14 cellular contexts compared by ENCODE assay signal in the genomic region with DNA sequence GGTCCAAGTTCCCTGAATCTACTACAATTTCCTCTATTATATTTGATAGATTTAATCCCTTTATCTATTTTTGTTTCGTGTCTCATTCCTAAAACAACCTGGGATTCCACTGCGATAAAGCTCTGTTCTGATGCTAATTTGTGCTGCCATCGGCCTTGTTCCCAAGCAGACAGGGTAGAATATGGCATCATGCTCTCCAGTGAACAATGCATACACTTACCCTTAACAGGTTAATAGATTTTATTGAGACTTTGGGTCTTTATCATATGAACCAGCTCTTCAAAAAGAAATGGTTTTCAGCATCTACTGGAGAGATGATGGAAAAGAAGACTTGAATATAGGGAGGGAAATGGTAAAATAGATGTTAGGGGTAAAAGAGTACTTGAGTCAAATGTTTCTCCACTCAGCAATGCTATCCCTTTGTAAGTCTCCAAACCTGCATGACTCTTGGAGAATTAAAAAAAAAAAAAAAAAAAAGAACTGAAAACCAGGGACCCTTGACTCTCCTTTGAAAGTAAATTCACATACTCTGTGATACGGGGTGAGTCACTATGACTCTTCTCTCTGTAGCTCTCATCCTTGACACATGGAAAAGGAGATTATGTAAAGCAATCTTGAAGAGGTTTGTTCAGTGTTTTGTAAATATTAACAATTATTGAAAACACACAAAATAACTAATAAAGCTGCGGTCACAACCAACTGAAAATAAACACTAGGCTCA.
DNase-seq lines count a peak whose midpoint lies in the region; ATAC-seq and TF ChIP-seq lines count a peak whose summit lies in the region.
"Had no signal": no experiment of that assay in that cellular context is flagged by ENCODE, and none has a peak within 500 bp of the region (broad histone marks: within the 10 kb centered on the region; RNA-seq: fewer than 3 reads in every experiment).

No MANE protein-coding gene starts in this region.

- H3K9me2 ChIP-seq in SK-N-SH = no peaks in the 10 kb centered on the region

- H3K4me1 ChIP-seq in HAP-1 = peaks cover 19% of the 10 kb centered on the region
- H3K4me1 ChIP-seq in SK-N-SH (ENCODE audit: control insufficient read depth in 1 of 2, insufficient read depth in 2 of 2, low read depth in 1 of 2, low read length in 1 of 2) = peaks cover 5 to 20% of the 10 kb centered on the region in 2 experiments; a peak in 3 of 4 replicates
- peaks cover 0 to 62% (median 42%) of the 10 kb centered on the region in 4 donors for H3K4me1 ChIP-seq in stomach
- H3K4me1 ChIP-seq: colonic mucosa had no signal

- H3K79me2 ChIP-seq in SK-N-SH (ENCODE audit: insufficient read depth) = no peaks in the 10 kb centered on the region

- intact Hi-C loops in stomach (cut with DNase I; ENCODE audit: low total_unique reads) = no loop called here

- in situ Hi-C loops in ACHN (cut with HindIII; ENCODE audit: low pct_ligation_motif_present, low pct_unique_long_range_greater_than_20kb, low sequenced_read_pairs) = no loop called here
- in situ Hi-C loops in HAP-1 (cut with MboI; ENCODE audit: low sequenced_read_pairs) = no loop called here

- H3K4me2 ChIP-seq in SK-N-SH = peak overlapping the region; percentile 9; the same call in 1 of the 2 replicates

- WGBS in SK-N-SH (ENCODE audit: low lambda C conversion rate) = 82% methylated on average over 5 of the region's 5 CpGs
- WGBS in stomach, 5 donors = 78 to 90% (median 83%) methylated on average over 5 of the region's 5 CpGs

- TF ChIP-seq EP300 in SK-N-SH (IDR thresholded peaks at IDR 0.05; ENCODE audit: borderline replicate concordance in 1 of 2, low read depth in 1 of 2, low read length in 1 of 2) (no peak), stomach (IDR thresholded peaks at IDR 0.05) (no peak)

- POLR2A ChIA-PET in SK-N-SH (lab: Yijun Ruan, JAX) = no interaction called here

- CTCF ChIA-PET in SK-N-SH (lab: Yijun Ruan, JAX) = interaction anchor here (0.5 to 1.0 kb wide), 2 partner anchors 11 to 204 kb away, joined by 3 read pairs; no protein-coding TSS in a partner anchor

- ATAC-seq in GM21825 (IDR thresholded peaks at IDR 0.05; ENCODE audit: unreplicated experiment) = no peak
- ATAC-seq: HepG2 had no signal

- no peak overlapping the region for H2AFZ ChIP-seq in SK-N-SH (ENCODE audit: low read depth)

- H3K9ac ChIP-seq in SK-N-SH = no peak overlapping the region

- TF ChIP-seq CTCF in SK-N-SH (IDR thresholded peaks at IDR 0.05) (no peak), stomach (IDR thresholded peaks at IDR 0.05) (no peak)

- no peak for TF ChIP-seq RAD21 in SK-N-SH (IDR thresholded peaks at IDR 0.05; ENCODE audit: low read length)

- H3K27me3 ChIP-seq in HAP-1 (ENCODE audit: low read depth) (peaks cover 3% of the 10 kb centered on the region; the same call in 1 of the 2 replicates), SK-N-SH (ENCODE audit: insufficient read depth) (no peaks in the 10 kb centered on the region), stomach (no peaks in the 10 kb centered on the region)
- H3K27me3 ChIP-seq: colonic mucosa had no signal

- H3K9me3 ChIP-seq in HAP-1 (no peaks in the 10 kb centered on the region), SK-N-SH (no peaks in the 10 kb centered on the region), stomach (no peaks in the 10 kb centered on the region)
- H3K9me3 ChIP-seq: colonic mucosa had no signal

- no peaks in the 10 kb centered on the region for H3F3A ChIP-seq in SK-N-SH (replicated peaks; ENCODE audit: insufficient read depth)

- H3K4me3 ChIP-seq in HAP-1 (no peak overlapping the region), SK-N-SH (ENCODE audit: low read depth in 2 of 2, low read length in 1 of 2) (no peak overlapping the region), stomach (no peak overlapping the region)
- H3K4me3 ChIP-seq: colonic mucosa had no signal

- H3K27ac ChIP-seq in SK-N-SH (ENCODE audit: low read depth in 2 of 2, low read length in 1 of 2) = peak overlapping the region in 1 of 2 experiments; percentile 8; a peak in 1 of 4 replicates
- no peak overlapping the region for H3K27ac ChIP-seq in stomach
- H3K27ac ChIP-seq: colonic mucosa had no signal

- DNase-seq in ACHN (peak; percentile 37), HAP-1 (ENCODE audit: low spot score in 2 of 2) (peak; percentile 40 to 72), SK-N-SH (no peak), glomerular visceral epithelial cell (ENCODE audit: extremely low spot score) (peak; percentile 21), AG08396 (ENCODE audit: low spot score) (no peak), NCI-H526 treated with DMSO at 0.1 percent for 48 hours (lab: John Stamatoyannopoulos, UW) (no peak), stomach (no peak)
- DNase-seq: activated CD8-positive, alpha-beta memory T cell treated with anti-CD3 and anti-CD28 coated beads, Interleukin-2, amount 50 U/mL, for 48 hours; CD4-positive, alpha-beta T cell; colonic mucosa; NCI-H774; right cardiac atrium had no signal

- no peak for TF ChIP-seq POLR2A in stomach (IDR thresholded peaks at IDR 0.05)

- H3K36me3 ChIP-seq in HAP-1 (replicated peaks) (no peaks in the 10 kb centered on the region), SK-N-SH (replicated peaks in 1 of 2; ENCODE audit: control insufficient read depth in 1 of 2, insufficient read depth in 2 of 2, low read length in 1 of 2) (no peaks in the 10 kb centered on the region), stomach (no peaks in the 10 kb centered on the region)
- H3K36me3 ChIP-seq: colonic mucosa had no signal

- no peaks in the 10 kb centered on the region for H4K20me1 ChIP-seq in SK-N-SH (ENCODE audit: insufficient read depth)

TF ChIP-seq in SK-N-SH, 30 proteins besides CTCF, POLR2A, EP300 and RAD21 (continues in another document):
- TF ChIP-seq FOSL2 (IDR thresholded peaks at IDR 0.05; ENCODE audit: borderline replicate concordance, low read depth) (peak; percentile 75), ELF1 (IDR thresholded peaks at IDR 0.05) (no peak), EZH2phosphoT487 (IDR thresholded peaks at IDR 0.05; ENCODE audit: borderline replicate concordance, low read depth) (no peak), RFX5 (IDR thresholded peaks at IDR 0.05; ENCODE audit: low read length) (no peak), PBX3 (IDR thresholded peaks at IDR 0.05) (no peak), YY1 (IDR thresholded peaks at IDR 0.05; ENCODE audit: low read depth) (no peak), TEAD4 (IDR thresholded peaks at IDR 0.05; ENCODE audit: borderline replicate concordance, insufficient read depth) (no peak), JUND (IDR thresholded peaks at IDR 0.05) (peak; percentile 37), TCF12 (IDR thresholded peaks at IDR 0.05) (no peak), MEF2A (IDR thresholded peaks at IDR 0.05; ENCODE audit: borderline replicate concordance, low read depth) (no peak), RXRA (IDR thresholded peaks at IDR 0.05; ENCODE audit: borderline replicate concordance, low read depth) (no peak), RCOR1 (IDR thresholded peaks at IDR 0.05; ENCODE audit: low read length) (no peak), CHD2 (IDR thresholded peaks at IDR 0.05; ENCODE audit: low read length, partially characterized antibody) (no peak)
- TF ChIP-seq, protein P1, sequence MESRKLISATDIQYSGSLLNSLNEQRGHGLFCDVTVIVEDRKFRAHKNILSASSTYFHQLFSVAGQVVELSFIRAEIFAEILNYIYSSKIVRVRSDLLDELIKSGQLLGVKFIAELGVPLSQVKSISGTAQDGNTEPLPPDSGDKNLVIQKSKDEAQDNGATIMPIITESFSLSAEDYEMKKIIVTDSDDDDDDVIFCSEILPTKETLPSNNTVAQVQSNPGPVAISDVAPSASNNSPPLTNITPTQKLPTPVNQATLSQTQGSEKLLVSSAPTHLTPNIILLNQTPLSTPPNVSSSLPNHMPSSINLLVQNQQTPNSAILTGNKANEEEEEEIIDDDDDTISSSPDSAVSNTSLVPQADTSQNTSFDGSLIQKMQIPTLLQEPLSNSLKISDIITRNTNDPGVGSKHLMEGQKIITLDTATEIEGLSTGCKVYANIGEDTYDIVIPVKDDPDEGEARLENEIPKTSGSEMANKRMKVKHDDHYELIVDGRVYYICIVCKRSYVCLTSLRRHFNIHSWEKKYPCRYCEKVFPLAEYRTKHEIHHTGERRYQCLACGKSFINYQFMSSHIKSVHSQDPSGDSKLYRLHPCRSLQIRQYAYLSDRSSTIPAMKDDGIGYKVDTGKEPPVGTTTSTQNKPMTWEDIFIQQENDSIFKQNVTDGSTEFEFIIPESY (IDR thresholded peaks at IDR 0.05; ENCODE audit: borderline replicate concordance, low read depth) = no peak

Comparison
In these comparisons a context has a peak if more than half of its experiments do, and no peak if none do; other contexts are left out.
1. DNase-seq: peak in ACHN (single experiment), HAP-1 (2 of 2) and glomerular visceral epithelial cell (single experiment); none in SK-N-SH (single experiment), AG08396 (single experiment), NCI-H526 treated with DMSO at 0.1 percent for 48 hours (single experiment) and stomach (single experiment).